9 cellular contexts compared by ENCODE assay signal in the genomic region with DNA sequence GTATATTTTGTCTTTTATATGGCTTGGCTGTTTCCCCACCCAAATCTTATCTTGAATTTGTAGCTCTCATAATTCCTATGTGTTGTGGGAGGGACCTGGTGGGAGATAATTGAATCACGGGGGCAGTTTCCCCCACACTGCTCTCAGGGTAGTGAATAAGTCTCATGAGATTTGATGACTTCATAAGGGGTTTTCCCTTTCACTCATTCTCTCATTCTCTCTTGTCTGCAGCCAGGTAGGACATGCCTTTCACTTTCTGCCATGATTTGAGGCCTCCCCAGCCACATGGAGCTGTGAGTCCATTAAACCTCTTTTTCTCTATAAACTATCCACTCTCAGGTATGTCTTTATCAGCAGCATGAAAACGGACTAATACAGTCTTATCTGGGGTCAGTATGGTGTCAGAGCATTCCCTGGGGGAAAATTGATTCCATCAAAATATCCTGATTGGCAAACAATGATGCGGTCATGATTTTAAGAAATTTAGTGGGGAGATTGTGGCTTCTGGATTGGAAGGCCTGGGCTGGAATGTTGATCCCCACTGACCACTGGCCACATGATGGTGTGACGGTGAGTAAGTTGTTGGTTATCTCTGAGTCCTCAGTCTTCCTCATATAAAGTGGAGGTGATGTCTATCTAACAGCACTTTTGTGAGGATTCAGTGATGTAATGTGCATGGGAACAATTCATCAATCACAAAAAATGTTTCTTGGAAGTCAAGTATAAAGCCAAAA. TPM values are rescaled to one million over a fixed set of nuclear protein-coding genes. Genes with fewer than 3 reads are reported as not detected.
DNase-seq lines count a peak whose midpoint lies in the region; ATAC-seq and TF ChIP-seq lines count a peak whose summit lies in the region.
"Had no signal": no experiment of that assay in that cellular context is flagged by ENCODE, and none has a peak within 500 bp of the region (broad histone marks: within the 10 kb centered on the region; RNA-seq: fewer than 3 reads in every experiment).

No MANE protein-coding gene starts in this region.

- H3K4me3 Mint-ChIP-seq in T-helper 1 cell treated with Interleukin-12 subunit alpha and Interleukin-12 subunit beta and Interleukin-4 antibody, amounts not matched to agents 30 μg/mL and 1 μg/mL, for 36 hours: no peak overlapping the region
- H3K4me3 Mint-ChIP-seq in activated T-cell treated with anti-CD3 and anti-CD28 coated beads, Interleukin-2, amount 50 U/mL, for 24 hours: no peak overlapping the region

- TF ChIP-seq POLR2A in erythroblast (IDR thresholded peaks at IDR 0.05; ENCODE audit: low read length): no peak

- DNase-seq in T-helper 1 cell (no peak), cerebellum (ENCODE audit: low spot score) (no peak), HuH-7 (ENCODE audit: low spot score) (no peak), erythroblast (lab: John Stamatoyannopoulos, UW) (no peak)
- DNase-seq in activated T-cell treated with anti-CD3 and anti-CD28 coated beads, Interleukin-2, amount 50 U/mL, for 24 hours: no peak
- peak; percentile 6 for DNase-seq in stimulated activated CD4-positive, alpha-beta T cell treated with anti-CD3 and anti-CD28 coated beads, Interleukin-2, amount 100 ng/mL, for 4 hours (ENCODE audit: low read depth)
- DNase-seq: NCI-H526 treated with DMSO at 0.1 percent for 48 hours had no signal

- no peaks in the 10 kb centered on the region for H3K9me3 Mint-ChIP-seq in T-helper 1 cell treated with Interleukin-12 subunit alpha and Interleukin-12 subunit beta and Interleukin-4 antibody, amounts not matched to agents 30 μg/mL and 1 μg/mL, for 36 hours
- H3K9me3 Mint-ChIP-seq in activated T-cell treated with anti-CD3 and anti-CD28 coated beads, Interleukin-2, amount 50 U/mL, for 24 hours: peaks cover 7% of the 10 kb centered on the region

- H3K36me3 Mint-ChIP-seq in T-helper 1 cell treated with Interleukin-12 subunit alpha and Interleukin-12 subunit beta and Interleukin-4 antibody, amounts not matched to agents 30 μg/mL and 1 μg/mL, for 36 hours (ENCODE audit: low read depth): no peaks in the 10 kb centered on the region
- peaks cover 5% of the 10 kb centered on the region for H3K36me3 Mint-ChIP-seq in activated T-cell treated with anti-CD3 and anti-CD28 coated beads, Interleukin-2, amount 50 U/mL, for 24 hours (ENCODE audit: low read depth)

- peak overlapping the region; percentile 14 for H3K27ac Mint-ChIP-seq in T-helper 1 cell treated with Interleukin-12 subunit alpha and Interleukin-12 subunit beta and Interleukin-4 antibody, amounts not matched to agents 30 μg/mL and 1 μg/mL, for 36 hours
- H3K27ac Mint-ChIP-seq in activated T-cell treated with anti-CD3 and anti-CD28 coated beads, Interleukin-2, amount 50 U/mL, for 24 hours: peak overlapping the region; percentile 75

- peaks cover 31% of the 10 kb centered on the region for H3K4me1 Mint-ChIP-seq in T-helper 1 cell treated with Interleukin-12 subunit alpha and Interleukin-12 subunit beta and Interleukin-4 antibody, amounts not matched to agents 30 μg/mL and 1 μg/mL, for 36 hours (ENCODE audit: low read depth)
- peaks cover 52% of the 10 kb centered on the region for H3K4me1 Mint-ChIP-seq in activated T-cell treated with anti-CD3 and anti-CD28 coated beads, Interleukin-2, amount 50 U/mL, for 24 hours (ENCODE audit: low read depth)

- peaks cover 24% of the 10 kb centered on the region for H3K27me3 Mint-ChIP-seq in T-helper 1 cell treated with Interleukin-12 subunit alpha and Interleukin-12 subunit beta and Interleukin-4 antibody, amounts not matched to agents 30 μg/mL and 1 μg/mL, for 36 hours (ENCODE audit: low read depth)
- peaks cover 10% of the 10 kb centered on the region for H3K27me3 Mint-ChIP-seq in activated T-cell treated with anti-CD3 and anti-CD28 coated beads, Interleukin-2, amount 50 U/mL, for 24 hours

- peak; percentile 68 for ATAC-seq in HG02852 (IDR thresholded peaks at IDR 0.05; ENCODE audit: unreplicated experiment)

RNA-seq across cellular contexts. Expression of gene ANKRD10, which starts 27.5 kb away (rescaled TPM):
- total RNA-seq in cerebellum: 253 TPM
